In genomic region chrX:15714529-15714928, GRCh38 we compare ENCODE assay signal across 16 cellular contexts. TPM values are rescaled to one million over a fixed set of nuclear protein-coding genes. Genes with fewer than 3 reads are reported as not detected.
DNase-seq lines count a peak whose midpoint lies in the region; ATAC-seq, FAIRE-seq and TF ChIP-seq lines count a peak whose summit lies in the region.
"Had no signal": no experiment of that assay in that cellular context is flagged by ENCODE, and none has a peak within 500 bp of the region (broad histone marks: within the 10 kb centered on the region; RNA-seq: fewer than 3 reads in every experiment).

No MANE protein-coding gene starts in this region.

- H3K9me3 Mint-ChIP-seq in CD8-positive, alpha-beta T cell = no peaks in the 10 kb centered on the region

- intact Hi-C loops in CD8-positive, alpha-beta T cell (cut with DNase I, micrococcal nuclease) = no loop called here
- intact Hi-C loops in kidney (cut with DNase I) = no loop called here

- FAIRE-seq in kidney (lab: Jason Lieb, UNC) = no peak

- H3K9me3 ChIP-seq in BE2C (no peaks in the 10 kb centered on the region), kidney (ENCODE audit: control insufficient read depth in 1 of 2, low read length in 2 of 2) (no peaks in the 10 kb centered on the region)
- no peaks in the 10 kb centered on the region for H3K9me3 ChIP-seq in CD8-positive, alpha-beta T cell (ENCODE audit: low read length)

- H3K36me3 ChIP-seq in BE2C (no peaks in the 10 kb centered on the region), kidney (ENCODE audit: control insufficient read depth in 1 of 2, insufficient read depth in 2 of 2, low read length in 2 of 2) (no peaks in the 10 kb centered on the region)
- H3K36me3 ChIP-seq in CD8-positive, alpha-beta T cell (ENCODE audit: insufficient read depth, low read length) = no peaks in the 10 kb centered on the region

- H3K27ac ChIP-seq in CD8-positive, alpha-beta T cell (ENCODE audit: low read depth, low read length) = no peak overlapping the region
- no peak overlapping the region for H3K27ac ChIP-seq in kidney (ENCODE audit: low read depth in 2 of 2, low read length in 2 of 2)
- H3K27ac ChIP-seq: dorsolateral prefrontal cortex, GM23248, KMS-11, parathyroid adenoma had no signal

- no peaks in the 10 kb centered on the region for H3K27me3 ChIP-seq in BE2C
- H3K27me3 ChIP-seq in CD8-positive, alpha-beta T cell (ENCODE audit: insufficient read depth, low read length) = no peaks in the 10 kb centered on the region

- no peak for ATAC-seq in CD8-positive, alpha-beta T cell
- ATAC-seq: activated CD4-positive, CD25-positive, alpha-beta regulatory T cell treated with anti-CD3 and anti-CD28 coated beads, Interleukin-2, amount 50 U/mL, for 24 hours had no signal

- CTCF ChIA-PET in CD8-positive, alpha-beta T cell (lab: Charles Lee) = no interaction called here

- H3K9ac ChIP-seq in kidney (ENCODE audit: low read length in 2 of 2) = no peak overlapping the region
- H3K9ac ChIP-seq: GM23248, KMS-11, parathyroid adenoma had no signal

- POLR2A ChIA-PET in CD8-positive, alpha-beta T cell (lab: Charles Lee) = no interaction called here

- H3K4me1 Mint-ChIP-seq in CD8-positive, alpha-beta T cell (ENCODE audit: low read depth) = no peaks in the 10 kb centered on the region
- H3K4me1 Mint-ChIP-seq: B cell had no signal

- H3K27ac Mint-ChIP-seq in CD8-positive, alpha-beta T cell = no peak overlapping the region
- H3K27ac Mint-ChIP-seq: B cell had no signal

- no peaks in the 10 kb centered on the region for H3K27me3 Mint-ChIP-seq in CD8-positive, alpha-beta T cell (ENCODE audit: low read depth)
- H3K27me3 Mint-ChIP-seq: B cell had no signal

- no peak overlapping the region for H3K4me3 ChIP-seq in BE2C (ENCODE audit: low read depth, low read length)
- no peak overlapping the region for H3K4me3 ChIP-seq in LNCaP clone FGC (ENCODE audit: low read depth, low read length)
- H3K4me3 ChIP-seq in CD8-positive, alpha-beta T cell (ENCODE audit: low read depth, low read length) = no peak overlapping the region
- no peak overlapping the region for H3K4me3 ChIP-seq in kidney (ENCODE audit: low read length in 2 of 2)
- H3K4me3 ChIP-seq: dorsolateral prefrontal cortex, GM23248 had no signal

- no peak for TF ChIP-seq CTCF in BE2C (IDR thresholded peaks at IDR 0.05; ENCODE audit: low read depth, low read length)
- TF ChIP-seq CTCF in LNCaP clone FGC (IDR thresholded peaks at IDR 0.05; ENCODE audit: control insufficient read depth, extremely low read depth, insufficient read depth) = no peak
- TF ChIP-seq CTCF in CD8-positive, alpha-beta T cell (IDR thresholded peaks at IDR 0.05) = no peak
- no peak for TF ChIP-seq CTCF in kidney (IDR thresholded peaks at IDR 0.05; ENCODE audit: borderline replicate concordance, extremely low read depth, insufficient read depth)

- DNase-seq in BE2C = peak; percentile 32
- DNase-seq in LNCaP clone FGC (ENCODE audit: low read depth) = peak; percentile 44
- DNase-seq in amniotic epithelial cell (ENCODE audit: low read depth) = peak; percentile 4
- peak; percentile 66 for DNase-seq in kidney tubule cell (ENCODE audit: low spot score)
- DNase-seq in CD8-positive, alpha-beta T cell = no peak
- no peak for DNase-seq in kidney
- DNase-seq in SKM-1 treated with dmso at 0.1 percent for 144 hours (lab: John Stamatoyannopoulos, UW; ENCODE audit: unreplicated experiment) = no peak
- no peak for DNase-seq in activated CD4-positive, CD25-positive, alpha-beta regulatory T cell treated with anti-CD3 and anti-CD28 coated beads, Interleukin-2, amount 50 U/mL, for 72 hours
- DNase-seq: activated T-cell treated with anti-CD3 and anti-CD28 coated beads for 4 hours, GM23248, NCI-H2107 had no signal

- H3K4me3 Mint-ChIP-seq in CD8-positive, alpha-beta T cell = no peak overlapping the region
- H3K4me3 Mint-ChIP-seq: B cell had no signal

- peaks cover 7% of the 10 kb centered on the region for H3K36me3 Mint-ChIP-seq in CD8-positive, alpha-beta T cell

- H3K4me1 ChIP-seq in BE2C (0 out of 2 replicates have a peak, but pooled peaks cover 3% of the 10 kb centered on the region), kidney (ENCODE audit: control insufficient read depth in 1 of 2, insufficient read depth in 1 of 2, low read depth in 1 of 2, low read length in 2 of 2) (no peaks in the 10 kb centered on the region)
- H3K4me1 ChIP-seq in CD8-positive, alpha-beta T cell (ENCODE audit: insufficient read depth, low read length) = no peaks in the 10 kb centered on the region
- H3K4me1 ChIP-seq: parathyroid adenoma had no signal

RNA-seq across cellular contexts. Expression of gene CA5B, which starts 23.5 kb away (rescaled TPM):
- polyA plus RNA-seq in BE2C (2012; ENCODE audit: insufficient read depth, insufficient read length, low read depth) = 1.5 TPM
- 10 to 100 TPM; 33.9 to 35.2 TPM for total RNA-seq in CD8-positive, alpha-beta T cell
- 18.2 TPM for total RNA-seq in kidney
- polyA plus RNA-seq in kidney (ENCODE audit: insufficient read depth, low read depth, low replicate concordance) = 1.9 TPM

RNA-seq across cellular contexts. Expression of gene CLTRN, which starts 49.9 kb away (rescaled TPM):
- polyA plus RNA-seq in BE2C (2012; ENCODE audit: insufficient read depth, insufficient read length, low read depth) = not detected
- under 1 TPM in 1 of 2 experiments, not detected in 1; 0.22 TPM for total RNA-seq in CD8-positive, alpha-beta T cell
- 30.7 TPM for total RNA-seq in kidney
- polyA plus RNA-seq in kidney (ENCODE audit: insufficient read depth, low read depth, low replicate concordance) = 129 TPM

Comparison
In these comparisons a context has a peak if more than half of its experiments do, and no peak if none do; other contexts are left out.
1. DNase-seq: peak in BE2C (single experiment), LNCaP clone FGC (single experiment), amniotic epithelial cell (single experiment) and kidney tubule cell (single experiment); none in CD8-positive, alpha-beta T cell (0 of 7), kidney (single experiment), SKM-1 treated with dmso at 0.1 percent for 144 hours (single experiment) and activated CD4-positive, CD25-positive, alpha-beta regulatory T cell treated with anti-CD3 and anti-CD28 coated beads, Interleukin-2, amount 50 U/mL, for 72 hours (single experiment).
2. RNA of gene CLTRN, which starts 49.9 kb away (total RNA-seq): 30.7 TPM in kidney (single experiment); 0.22 TPM in CD8-positive, alpha-beta T cell; every median in the first group is over 10 times any median in the second.